Comparison of ENCODE assay signal across 13 cellular contexts in the genomic region with DNA sequence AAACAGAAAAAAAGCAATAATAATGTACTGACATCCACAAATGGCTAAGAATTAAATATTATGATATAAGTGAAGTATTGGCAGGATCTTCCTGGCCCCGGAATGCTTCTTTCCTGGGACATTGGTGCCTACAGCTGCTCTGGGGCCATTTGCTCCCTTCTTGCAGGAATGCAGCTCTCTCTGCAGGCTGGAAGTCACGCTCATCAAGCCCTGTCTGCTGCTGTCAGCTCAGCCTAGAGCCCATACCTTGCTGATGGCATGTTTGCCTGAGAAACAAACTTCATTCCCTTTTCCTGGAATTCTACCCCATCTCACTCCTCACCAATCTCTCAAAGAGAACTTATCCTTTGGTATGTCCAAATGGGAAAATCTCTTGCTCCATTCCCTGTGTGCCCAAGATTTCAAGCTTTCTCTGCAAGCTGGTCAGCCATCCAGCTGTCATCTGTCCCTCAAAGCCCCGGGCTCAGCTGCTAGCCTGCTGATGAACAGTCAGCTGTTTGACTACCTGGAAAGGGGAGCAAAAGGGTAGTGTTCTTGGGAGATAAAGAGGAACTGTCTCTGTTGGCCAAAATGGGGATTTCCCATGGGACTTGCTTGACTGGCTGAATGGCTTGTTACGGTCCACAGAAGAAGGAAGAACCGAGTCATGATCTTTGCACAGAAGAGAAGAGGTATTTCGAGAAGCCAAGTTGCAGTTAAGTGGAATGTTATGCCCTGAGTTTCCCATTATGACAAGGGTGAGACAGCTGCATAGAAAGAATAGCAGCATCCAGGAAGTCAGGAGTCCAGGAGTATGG. TPM values are rescaled to one million over a fixed set of nuclear protein-coding genes. Genes with fewer than 3 reads are reported as not detected.
DNase-seq lines count a peak whose midpoint lies in the region; ATAC-seq and TF ChIP-seq lines count a peak whose summit lies in the region.
"Had no signal": no experiment of that assay in that cellular context is flagged by ENCODE, and none has a peak within 500 bp of the region (broad histone marks: within the 10 kb centered on the region; RNA-seq: fewer than 3 reads in every experiment).

No MANE protein-coding gene starts in this region.

- no peaks in the 10 kb centered on the region for H3K36me3 Mint-ChIP-seq in activated CD4-positive, alpha-beta memory T cell treated with anti-CD3 and anti-CD28 coated beads, Interleukin-2, amount 10 ng/mL, durations not matched to agents 7 days and 5 days (ENCODE audit: low read depth)
- H3K36me3 Mint-ChIP-seq in activated CD4-positive, alpha-beta memory T cell treated with anti-CD3 and anti-CD28 coated beads for 36 hours = peaks cover 4% of the 10 kb centered on the region

- no peak overlapping the region for H3K27ac Mint-ChIP-seq in activated CD4-positive, alpha-beta memory T cell treated with anti-CD3 and anti-CD28 coated beads, Interleukin-2, amount 10 ng/mL, durations not matched to agents 7 days and 5 days
- H3K27ac Mint-ChIP-seq in activated CD4-positive, alpha-beta memory T cell treated with anti-CD3 and anti-CD28 coated beads for 36 hours = no peak overlapping the region

- peak overlapping the region in 2 of 8 donors; percentile 31 to 36 for H3K27ac ChIP-seq in spleen
- H3K27ac ChIP-seq: A549, vagina had no signal

- no peak for TF ChIP-seq POLR2A in spleen (IDR thresholded peaks at IDR 0.05)

- peaks cover 9% of the 10 kb centered on the region for H3K9me3 Mint-ChIP-seq in activated CD4-positive, alpha-beta memory T cell treated with anti-CD3 and anti-CD28 coated beads, Interleukin-2, amount 10 ng/mL, durations not matched to agents 7 days and 5 days
- H3K9me3 Mint-ChIP-seq in activated CD4-positive, alpha-beta memory T cell treated with anti-CD3 and anti-CD28 coated beads for 36 hours = peaks cover 18% of the 10 kb centered on the region

- WGBS in spleen, 5 donors = 52 to 71% (median 57%) methylated on average over 6 of the region's 6 CpGs

- no peak overlapping the region for H3K4me3 ChIP-seq in spleen
- H3K4me3 ChIP-seq: A549, vagina had no signal

- in situ Hi-C loops in SK-MEL-5 (cut with HindIII; ENCODE audit: low pct_unique_long_range_greater_than_20kb, low sequenced_read_pairs) = no loop called here

- H3K4me3 Mint-ChIP-seq in activated CD4-positive, alpha-beta memory T cell treated with anti-CD3 and anti-CD28 coated beads, Interleukin-2, amount 10 ng/mL, durations not matched to agents 7 days and 5 days = no peak overlapping the region
- no peak overlapping the region for H3K4me3 Mint-ChIP-seq in activated CD4-positive, alpha-beta memory T cell treated with anti-CD3 and anti-CD28 coated beads for 36 hours

- peak; percentile 70 for ATAC-seq in HG02759 (IDR thresholded peaks at IDR 0.05; ENCODE audit: unreplicated experiment)
- ATAC-seq: A549 had no signal

- peak; percentile 7 for DNase-seq in activated CD4-positive, alpha-beta memory T cell treated with anti-CD3 and anti-CD28 coated beads, Interleukin-2, amount 10 ng/mL, durations not matched to agents 7 days and 5 days
- DNase-seq in activated CD4-positive, alpha-beta memory T cell treated with anti-CD3 and anti-CD28 coated beads for 36 hours = no peak
- DNase-seq in SK-MEL-5 (ENCODE audit: low read depth, low spot score) = peak; percentile 33
- peak; percentile 58 for DNase-seq in spleen
- DNase-seq in C1 segment of cervical spinal cord (lab: John Stamatoyannopoulos, UW) = no peak
- DNase-seq in GDM1 (lab: John Stamatoyannopoulos, UW) = no peak
- DNase-seq in activated CD4-positive, alpha-beta T cell treated with anti-CD3 and anti-CD28 coated beads, Interleukin-2, amount 50 U/mL, for 4 hours = no peak
- DNase-seq: NCI-H2081 had no signal

- H3K36me3 ChIP-seq in spleen = no peaks in the 10 kb centered on the region
- H3K36me3 ChIP-seq: vagina had no signal

- CTCF ChIA-PET in activated CD4-positive, alpha-beta memory T cell treated with anti-CD3 and anti-CD28 coated beads, Interleukin-2, amount 10 ng/mL, durations not matched to agents 7 days and 5 days (lab: Charles Lee) = interaction anchor here (0.7 kb wide), 1 partner anchor 14 kb away, joined by 3 read pairs; no protein-coding TSS in a partner anchor
- CTCF ChIA-PET in activated CD4-positive, alpha-beta memory T cell treated with anti-CD3 and anti-CD28 coated beads for 36 hours (lab: Charles Lee) = interaction anchor here (0.6 to 2.8 kb wide), 3 partner anchors 10 to 21 kb away, joined by 3 to 12 read pairs (median 3); no protein-coding TSS in a partner anchor

- peaks cover 9 to 47% (median 29%) of the 10 kb centered on the region in 6 donors for H3K4me1 ChIP-seq in spleen
- H3K4me1 ChIP-seq: A549, vagina had no signal

- peaks cover 0 to 23% (median 12%) of the 10 kb centered on the region in 8 donors for H3K9me3 ChIP-seq in spleen
- H3K9me3 ChIP-seq: vagina had no signal

- intact Hi-C loops in activated CD4-positive, alpha-beta memory T cell treated with anti-CD3 and anti-CD28 coated beads for 36 hours (cut with micrococcal nuclease) = no loop called here
- intact Hi-C loops in spleen (cut with DNase I; ENCODE audit: low total_unique reads) = no loop called here

- TF ChIP-seq CTCF in spleen (IDR thresholded peaks at IDR 0.05 in 8 of 11, conservative IDR thresholded peaks at IDR 0.05 in 3 of 11) = no peak

- H3K27me3 Mint-ChIP-seq in activated CD4-positive, alpha-beta memory T cell treated with anti-CD3 and anti-CD28 coated beads, Interleukin-2, amount 10 ng/mL, durations not matched to agents 7 days and 5 days = peaks cover 20% of the 10 kb centered on the region
- H3K27me3 Mint-ChIP-seq in activated CD4-positive, alpha-beta memory T cell treated with anti-CD3 and anti-CD28 coated beads for 36 hours = peaks cover 9% of the 10 kb centered on the region

- POLR2A ChIA-PET in activated CD4-positive, alpha-beta memory T cell treated with anti-CD3 and anti-CD28 coated beads, Interleukin-2, amount 10 ng/mL, durations not matched to agents 7 days and 5 days (lab: Charles Lee) = no interaction called here
- POLR2A ChIA-PET in activated CD4-positive, alpha-beta memory T cell treated with anti-CD3 and anti-CD28 coated beads for 36 hours (lab: Charles Lee) = no interaction called here

- H3K27me3 ChIP-seq in spleen (replicated peaks in 1 of 7) = no peaks in the 10 kb centered on the region
- H3K27me3 ChIP-seq: vagina had no signal

- H3K4me1 Mint-ChIP-seq in activated CD4-positive, alpha-beta memory T cell treated with anti-CD3 and anti-CD28 coated beads, Interleukin-2, amount 10 ng/mL, durations not matched to agents 7 days and 5 days = no peaks in the 10 kb centered on the region
- H3K4me1 Mint-ChIP-seq in activated CD4-positive, alpha-beta memory T cell treated with anti-CD3 and anti-CD28 coated beads for 36 hours (ENCODE audit: low read depth) = no peaks in the 10 kb centered on the region

RNA-seq across cellular contexts. Expression of a gene that starts 12.0 kb away (rescaled TPM):
- 1 to 10 TPM in 1 of 2 experiments, under 1 TPM in 1; 0.50 to 1.2 TPM for total RNA-seq in activated CD4-positive, alpha-beta memory T cell treated with anti-CD3 and anti-CD28 coated beads, Interleukin-2, amount 10 ng/mL, durations not matched to agents 7 days and 5 days
- 1 to 10 TPM in 1 of 2 experiments, under 1 TPM in 1; 0.77 to 1.1 TPM for total RNA-seq in activated CD4-positive, alpha-beta memory T cell treated with anti-CD3 and anti-CD28 coated beads for 36 hours
- 1.8 and 2.1 TPM in 2 replicates for total RNA-seq in SK-MEL-5 (2014; rRNA removed; shearing (Covaris generic))
- 1.7 and 2.9 TPM in 2 replicates for polyA plus RNA-seq in SK-MEL-5 (2015; cell fraction: cytosol; rRNA removed)
- polyA plus RNA-seq in SK-MEL-5 (2015; cell fraction: nucleus; rRNA removed) = 30.0 and 41.7 TPM in 2 replicates
- 10 to 100 TPM; 70.8 to 96.2 (median 73.7) TPM for total RNA-seq in spleen
- 10 to 100 TPM; 36.7 to 61.0 (median 38.2) TPM for polyA plus RNA-seq in spleen

RNA-seq across cellular contexts. Expression of a gene that starts 31.1 kb away (rescaled TPM):
- total RNA-seq in activated CD4-positive, alpha-beta memory T cell treated with anti-CD3 and anti-CD28 coated beads, Interleukin-2, amount 10 ng/mL, durations not matched to agents 7 days and 5 days = 1 to 10 TPM; 1.2 to 1.9 TPM
- under 1 TPM; 0.34 to 0.40 TPM for total RNA-seq in activated CD4-positive, alpha-beta memory T cell treated with anti-CD3 and anti-CD28 coated beads for 36 hours
- total RNA-seq in SK-MEL-5 (2014; rRNA removed; shearing (Covaris generic)) = 0.11 and 0.71 TPM in 2 replicates
- polyA plus RNA-seq in SK-MEL-5 (2015; cell fraction: cytosol; rRNA removed) = 1.5 and 3.9 TPM in 2 replicates
- polyA plus RNA-seq in SK-MEL-5 (2015; cell fraction: nucleus; rRNA removed) = 1.1 TPM in 2 replicates
- total RNA-seq in spleen = 10 to 100 TPM in 6 of 7 donors, 1 to 10 TPM in 1; 9.5 to 90.1 (median 21.1) TPM
- 10 to 100 TPM; 13.3 to 36.5 (median 15.7) TPM for polyA plus RNA-seq in spleen

RNA-seq across cellular contexts. Expression of a gene that starts 36.4 kb away (rescaled TPM):
- not detected for total RNA-seq in activated CD4-positive, alpha-beta memory T cell treated with anti-CD3 and anti-CD28 coated beads, Interleukin-2, amount 10 ng/mL, durations not matched to agents 7 days and 5 days
- total RNA-seq in activated CD4-positive, alpha-beta memory T cell treated with anti-CD3 and anti-CD28 coated beads for 36 hours = not detected
- not detected in 2 replicates for total RNA-seq in SK-MEL-5 (2014; rRNA removed; shearing (Covaris generic))
- not detected in 2 replicates for polyA plus RNA-seq in SK-MEL-5 (2015; cell fraction: cytosol; rRNA removed)
- polyA plus RNA-seq in SK-MEL-5 (2015; cell fraction: nucleus; rRNA removed) = not detected in 2 replicates
- not detected for total RNA-seq in spleen
- polyA plus RNA-seq in spleen = under 1 TPM in 1 of 3 donors, not detected in 2; 0.04 TPM
- total RNA-seq: astrocyte; T-helper 2 cell treated with Interferon-gamma antibody and Interleukin-4, amounts not matched to agents 100 ng/mL and 5 ng/mL, for 36 hours; vagina had no signal
- polyA plus RNA-seq: A549 had no signal

RNA-seq across cellular contexts. Expression of a gene that starts 53.2 kb away (rescaled TPM):
- 10 to 100 TPM; 22.9 to 24.7 TPM for total RNA-seq in activated CD4-positive, alpha-beta memory T cell treated with anti-CD3 and anti-CD28 coated beads, Interleukin-2, amount 10 ng/mL, durations not matched to agents 7 days and 5 days
- total RNA-seq in activated CD4-positive, alpha-beta memory T cell treated with anti-CD3 and anti-CD28 coated beads for 36 hours = 10 to 100 TPM; 19.3 to 19.9 TPM
- 5.5 and 5.6 TPM in 2 replicates for total RNA-seq in SK-MEL-5 (2014; rRNA removed; shearing (Covaris generic))
- 3.0 and 3.7 TPM in 2 replicates for polyA plus RNA-seq in SK-MEL-5 (2015; cell fraction: cytosol; rRNA removed)
- polyA plus RNA-seq in SK-MEL-5 (2015; cell fraction: nucleus; rRNA removed) = 2.6 and 4.7 TPM in 2 replicates
- total RNA-seq in spleen = 10 to 100 TPM; 22.7 to 28.3 (median 25.8) TPM
- 10 to 100 TPM; 25.9 to 33.6 (median 31.5) TPM for polyA plus RNA-seq in spleen

Comparison
In these comparisons a context has a peak if more than half of its experiments do, and no peak if none do; other contexts are left out.
1. DNase-seq: peak in activated CD4-positive, alpha-beta memory T cell treated with anti-CD3 and anti-CD28 coated beads, Interleukin-2, amount 10 ng/mL, durations not matched to agents 7 days and 5 days (single experiment), SK-MEL-5 (single experiment) and spleen (single experiment); none in activated CD4-positive, alpha-beta memory T cell treated with anti-CD3 and anti-CD28 coated beads for 36 hours (single experiment), C1 segment of cervical spinal cord (0 of 14), GDM1 (single experiment) and activated CD4-positive, alpha-beta T cell treated with anti-CD3 and anti-CD28 coated beads, Interleukin-2, amount 50 U/mL, for 4 hours (0 of 2).
2. RNA of a gene that starts 12.0 kb away (total RNA-seq): 70.8 to 96.2 TPM in spleen; 1.8 to 2.1 TPM in SK-MEL-5, 0.50 to 1.2 TPM in activated CD4-positive, alpha-beta memory T cell treated with anti-CD3 and anti-CD28 coated beads, Interleukin-2, amount 10 ng/mL, durations not matched to agents 7 days and 5 days and 0.77 to 1.1 TPM in activated CD4-positive, alpha-beta memory T cell treated with anti-CD3 and anti-CD28 coated beads for 36 hours; every median in the first group is over 10 times any median in the second.